8 cellular contexts compared by ENCODE assay signal in the genomic region with DNA sequence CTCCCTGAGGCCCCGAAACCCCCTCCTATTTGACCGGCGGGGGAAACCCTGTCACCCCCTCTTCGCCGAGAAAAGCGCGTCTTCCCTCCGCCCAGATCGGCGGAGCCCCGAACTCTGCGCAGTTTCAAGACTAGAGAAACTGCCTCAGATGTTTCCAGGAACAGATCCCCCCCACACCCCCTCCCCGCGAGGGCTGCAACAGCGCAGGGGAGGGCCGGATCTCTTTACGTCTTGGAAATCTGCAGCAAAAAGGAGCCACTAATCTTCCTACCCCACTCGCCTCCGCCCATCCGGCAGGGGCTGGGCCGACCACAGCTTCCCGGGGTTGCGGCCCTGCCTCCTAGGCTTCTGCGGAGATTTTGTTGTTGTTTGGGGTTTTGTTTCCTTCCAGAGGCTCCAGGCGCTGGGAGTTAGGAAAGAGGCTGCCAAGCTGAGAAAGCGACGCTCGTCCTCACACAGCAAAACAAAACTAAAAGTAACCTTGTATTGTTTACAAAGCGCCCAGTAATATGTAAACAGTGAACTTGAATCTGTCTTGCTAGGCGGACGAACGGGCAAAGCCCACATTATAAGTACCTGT. TPM values are rescaled to one million over a fixed set of nuclear protein-coding genes. Genes with fewer than 3 reads are reported as not detected.
DNase-seq lines count a peak whose midpoint lies in the region; ATAC-seq and TF ChIP-seq lines count a peak whose summit lies in the region.

No MANE protein-coding gene starts in this region.

- DNase-seq in CD4-positive, alpha-beta T cell: peak in 9 of 10 experiments; percentile 31 to 67 (median 42)
- peak; percentile 55 for DNase-seq in NCI-H1417 treated with DMSO at 0.1 percent for 48 hours (lab: John Stamatoyannopoulos, UW)
- DNase-seq in activated CD8-positive, alpha-beta memory T cell treated with anti-CD3 and anti-CD28 coated beads for 24 hours: peak; percentile 78
- DNase-seq in esophagus squamous epithelium (lab: John Stamatoyannopoulos, UW): no peak
- DNase-seq in osteocyte (ENCODE audit: extremely low spot score, unreplicated experiment): no peak
- no peak for DNase-seq in HPDE6-E6E7 (ENCODE audit: extremely low spot score)
- no peak for DNase-seq in ureter (ENCODE audit: low spot score)

- TF ChIP-seq POLR2A in esophagus squamous epithelium (IDR thresholded peaks at IDR 0.05): no peak

- peaks cover 98% of the 10 kb centered on the region for H3K27me3 Mint-ChIP-seq in CD4-positive, alpha-beta T cell
- H3K27me3 Mint-ChIP-seq in osteocyte (ENCODE audit: unreplicated experiment): peaks cover 92% of the 10 kb centered on the region

- peaks cover 100% of the 10 kb centered on the region for H3K27me3 ChIP-seq in CD4-positive, alpha-beta T cell (ENCODE audit: control insufficient read depth, insufficient read depth, low read length)
- H3K27me3 ChIP-seq in esophagus squamous epithelium: peaks cover 17 to 100% (median 69%) of the 10 kb centered on the region in 4 donors

- peaks cover 24 to 49% (median 27%) of the 10 kb centered on the region in 3 donors for H3K4me1 ChIP-seq in esophagus squamous epithelium

- peak overlapping the region; percentile 91 for H3K4me3 Mint-ChIP-seq in CD4-positive, alpha-beta T cell
- peak overlapping the region; percentile 76 for H3K4me3 Mint-ChIP-seq in osteocyte (ENCODE audit: unreplicated experiment)

- CTCF ChIA-PET in CD4-positive, alpha-beta T cell (lab: Charles Lee): interaction anchor here (1.4 kb wide), 1 partner anchor 9 kb away, joined by 6 read pairs; no protein-coding TSS in a partner anchor

- no peak for TF ChIP-seq CTCF in CD4-positive, alpha-beta T cell (IDR thresholded peaks at IDR 0.05)
- TF ChIP-seq CTCF in esophagus squamous epithelium (IDR thresholded peaks at IDR 0.05): no peak
- no peak for TF ChIP-seq CTCF in osteocyte (IDR thresholded peaks at IDR 0.05)

- intact Hi-C loops in CD4-positive, alpha-beta T cell (cut with DNase I, micrococcal nuclease): loop anchor here in 1 of 2 experiments (5.0 kb wide), 2 partner anchors 121 to 254 kb away; no protein-coding TSS in a partner anchor
- intact Hi-C loops in esophagus squamous epithelium (cut with DNase I): no loop called here

- H3K9me3 ChIP-seq in CD4-positive, alpha-beta T cell (ENCODE audit: control insufficient read depth, low read length): peaks cover 11% of the 10 kb centered on the region
- H3K9me3 ChIP-seq in esophagus squamous epithelium: no peaks in the 10 kb centered on the region

- WGBS in esophagus squamous epithelium, 2 donors: 0% methylated on average over 17 to 18 of the region's 32 CpGs

- peaks cover 13% of the 10 kb centered on the region for H3K36me3 Mint-ChIP-seq in CD4-positive, alpha-beta T cell (ENCODE audit: low read depth)
- no peaks in the 10 kb centered on the region for H3K36me3 Mint-ChIP-seq in osteocyte (ENCODE audit: unreplicated experiment)

- ATAC-seq in CD4-positive, alpha-beta T cell (ENCODE audit: poor library complexity): peak; percentile 81
- peak; percentile 70 for ATAC-seq in GM21447 (IDR thresholded peaks at IDR 0.05; ENCODE audit: unreplicated experiment)

- H3K27ac ChIP-seq in CD4-positive, alpha-beta T cell (ENCODE audit: low read depth, low read length): no peak overlapping the region
- no peak overlapping the region for H3K27ac ChIP-seq in esophagus squamous epithelium

- peak overlapping the region; percentile 34 to 71 (median 52) for H3K4me3 ChIP-seq in esophagus squamous epithelium

- peaks cover 46% of the 10 kb centered on the region for H3K4me1 Mint-ChIP-seq in CD4-positive, alpha-beta T cell (ENCODE audit: low read depth)
- peaks cover 29% of the 10 kb centered on the region for H3K4me1 Mint-ChIP-seq in osteocyte (ENCODE audit: unreplicated experiment)

- H3K27ac Mint-ChIP-seq in CD4-positive, alpha-beta T cell: peak overlapping the region; percentile 81
- no peak overlapping the region for H3K27ac Mint-ChIP-seq in osteocyte (ENCODE audit: unreplicated experiment)

- POLR2A ChIA-PET in CD4-positive, alpha-beta T cell (lab: Charles Lee): interaction anchor here (1.1 to 1.6 kb wide), 6 partner anchors 9 to 317 kb away, joined by 3 to 9 read pairs (median 5); a partner anchor contains a TSS

- H3K36me3 ChIP-seq in esophagus squamous epithelium: no peaks in the 10 kb centered on the region

- peaks cover 1% of the 10 kb centered on the region for H3K9me3 Mint-ChIP-seq in CD4-positive, alpha-beta T cell
- H3K9me3 Mint-ChIP-seq in osteocyte (ENCODE audit: unreplicated experiment): no peaks in the 10 kb centered on the region

RNA-seq across cellular contexts. Expression of a gene that starts 2.2 kb away (rescaled TPM):
- total RNA-seq in CD4-positive, alpha-beta T cell: under 1 TPM; 0.14 to 0.19 TPM
- total RNA-seq in esophagus squamous epithelium (not detected), osteocyte (not detected in 2 replicates), ureter (not detected)

Comparison
In these comparisons a context has a peak if more than half of its experiments do, and no peak if none do; other contexts are left out.
1. DNase-seq: peak in CD4-positive, alpha-beta T cell (9 of 10), NCI-H1417 treated with DMSO at 0.1 percent for 48 hours (single experiment) and activated CD8-positive, alpha-beta memory T cell treated with anti-CD3 and anti-CD28 coated beads for 24 hours (single experiment); none in esophagus squamous epithelium (single experiment), osteocyte (single experiment), HPDE6-E6E7 (single experiment) and ureter (single experiment).